ENCODE assay signal across 1 cellular context in the genomic region with DNA sequence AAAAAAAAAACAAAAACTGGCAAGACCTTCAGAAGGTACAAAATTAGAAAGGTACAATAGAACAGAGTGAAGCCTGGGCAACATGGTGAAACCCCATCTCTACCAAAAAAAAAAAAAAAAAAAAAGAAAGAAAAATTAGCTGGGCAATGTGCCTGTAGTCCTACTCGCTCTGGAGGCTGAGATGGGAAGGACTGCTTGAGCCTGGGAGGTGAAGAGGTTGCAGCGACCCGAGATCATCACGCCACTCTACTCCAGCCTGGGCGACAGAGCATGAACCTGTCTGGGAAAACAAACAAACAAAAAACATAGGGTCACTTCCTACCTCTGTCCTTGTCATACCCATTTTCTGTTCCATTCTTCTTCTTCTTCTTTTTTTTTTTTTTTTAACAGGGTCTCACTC.
A peak's percentile ranks its signal among the peaks of the same experiment; 100 is the strongest.
TF ChIP-seq lines count a peak whose summit lies in the region.

No MANE protein-coding gene starts in this region.

TF ChIP-seq in K562, 482 proteins besides CTCF, POLR2A, EP300 and RAD21:
- TF ChIP-seq FOXK1 (CRISPR knock-in tag; IDR thresholded peaks at IDR 0.05; ENCODE audit: borderline replicate concordance) (no peak), SUPT5H (IDR thresholded peaks at IDR 0.05) (0 out of 2 replicates have a peak, but pooled peaks have one; percentile 22), OTX1 (CRISPR knock-in tag; IDR thresholded peaks at IDR 0.05) (no peak), MAFF (IDR thresholded peaks at IDR 0.05; ENCODE audit: low read length) (no peak), THRB (CRISPR knock-in tag; conservative IDR thresholded peaks at IDR 0.05) (no peak), LARP7 (IDR thresholded peaks at IDR 0.05) (peak; percentile 16; the same call in 1 of the 2 replicates), HDAC6 (IDR thresholded peaks at IDR 0.05; ENCODE audit: low read depth, low read length) (no peak), ZBTB17 (CRISPR knock-in tag; IDR thresholded peaks at IDR 0.05) (no peak), PREB (CRISPR knock-in tag; IDR thresholded peaks at IDR 0.05) (no peak), GATAD2B (IDR thresholded peaks at IDR 0.05; ENCODE audit: borderline replicate concordance) (no peak), TARDBP (IDR thresholded peaks at IDR 0.05) (no peak), ZC3H8 (IDR thresholded peaks at IDR 0.05) (no peak), SRSF9 (IDR thresholded peaks at IDR 0.05; ENCODE audit: borderline replicate concordance, low read depth, low read length) (no peak), SRF (CRISPR knock-in tag; IDR thresholded peaks at IDR 0.05) (no peak), ZNF280A (IDR thresholded peaks at IDR 0.05; ENCODE audit: low read depth, partially characterized antibody) (no peak), ZNF384 (IDR thresholded peaks at IDR 0.05; ENCODE audit: low read depth, low read length) (peak; percentile 53; the same call in 1 of the 2 replicates), KAT7 (CRISPR knock-in tag; IDR thresholded peaks at IDR 0.05; ENCODE audit: borderline replicate concordance) (no peak), E2F3 (CRISPR knock-in tag; IDR thresholded peaks at IDR 0.05) (no peak), SIX5 (IDR thresholded peaks at IDR 0.05; ENCODE audit: borderline replicate concordance in 1 of 2, insufficient read depth in 1 of 2, low read depth in 1 of 2, low read length in 2 of 2) (no peak), ARID1B (IDR thresholded peaks at IDR 0.05) (no peak), CEBPB (tag; IDR thresholded peaks at IDR 0.05) (no peak)
- TF ChIP-seq, protein P1, sequence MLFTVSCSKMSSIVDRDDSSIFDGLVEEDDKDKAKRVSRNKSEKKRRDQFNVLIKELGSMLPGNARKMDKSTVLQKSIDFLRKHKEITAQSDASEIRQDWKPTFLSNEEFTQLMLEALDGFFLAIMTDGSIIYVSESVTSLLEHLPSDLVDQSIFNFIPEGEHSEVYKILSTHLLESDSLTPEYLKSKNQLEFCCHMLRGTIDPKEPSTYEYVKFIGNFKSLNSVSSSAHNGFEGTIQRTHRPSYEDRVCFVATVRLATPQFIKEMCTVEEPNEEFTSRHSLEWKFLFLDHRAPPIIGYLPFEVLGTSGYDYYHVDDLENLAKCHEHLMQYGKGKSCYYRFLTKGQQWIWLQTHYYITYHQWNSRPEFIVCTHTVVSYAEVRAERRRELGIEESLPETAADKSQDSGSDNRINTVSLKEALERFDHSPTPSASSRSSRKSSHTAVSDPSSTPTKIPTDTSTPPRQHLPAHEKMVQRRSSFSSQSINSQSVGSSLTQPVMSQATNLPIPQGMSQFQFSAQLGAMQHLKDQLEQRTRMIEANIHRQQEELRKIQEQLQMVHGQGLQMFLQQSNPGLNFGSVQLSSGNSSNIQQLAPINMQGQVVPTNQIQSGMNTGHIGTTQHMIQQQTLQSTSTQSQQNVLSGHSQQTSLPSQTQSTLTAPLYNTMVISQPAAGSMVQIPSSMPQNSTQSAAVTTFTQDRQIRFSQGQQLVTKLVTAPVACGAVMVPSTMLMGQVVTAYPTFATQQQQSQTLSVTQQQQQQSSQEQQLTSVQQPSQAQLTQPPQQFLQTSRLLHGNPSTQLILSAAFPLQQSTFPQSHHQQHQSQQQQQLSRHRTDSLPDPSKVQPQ (CRISPR knock-in tag; IDR thresholded peaks at IDR 0.05; ENCODE audit: borderline replicate concordance) = no peak
- TF ChIP-seq, protein P2, sequence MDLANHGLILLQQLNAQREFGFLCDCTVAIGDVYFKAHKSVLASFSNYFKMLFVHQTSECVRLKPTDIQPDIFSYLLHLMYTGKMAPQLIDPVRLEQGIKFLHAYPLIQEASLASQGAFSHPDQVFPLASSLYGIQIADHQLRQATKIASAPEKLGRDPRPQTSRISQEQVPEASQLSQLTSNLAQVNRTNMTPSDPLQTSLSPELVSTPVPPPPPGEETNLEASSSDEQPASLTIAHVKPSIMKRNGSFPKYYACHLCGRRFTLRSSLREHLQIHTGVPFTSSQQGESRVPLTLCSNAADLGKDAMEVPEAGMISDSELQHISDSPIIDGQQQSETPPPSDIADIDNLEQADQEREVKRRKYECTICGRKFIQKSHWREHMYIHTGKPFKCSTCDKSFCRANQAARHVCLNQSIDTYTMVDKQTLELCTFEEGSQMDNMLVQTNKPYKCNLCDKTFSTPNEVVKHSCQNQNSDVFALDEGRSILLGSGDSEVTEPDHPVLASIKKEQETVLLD (IDR thresholded peaks at IDR 0.05) = no peak
- TF ChIP-seq, protein P3, sequence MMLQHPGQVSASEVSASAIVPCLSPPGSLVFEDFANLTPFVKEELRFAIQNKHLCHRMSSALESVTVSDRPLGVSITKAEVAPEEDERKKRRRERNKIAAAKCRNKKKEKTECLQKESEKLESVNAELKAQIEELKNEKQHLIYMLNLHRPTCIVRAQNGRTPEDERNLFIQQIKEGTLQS (IDR thresholded peaks at IDR 0.05) = no peak
- TF ChIP-seq, protein P3 (CRISPR knock-in tag; conservative IDR thresholded peaks at IDR 0.05) = no peak
